1 cellular context compared by ENCODE assay signal in genomic region chr20:63522981-63523611, GRCh38.
TF ChIP-seq lines count a peak whose summit lies in the region.

No MANE protein-coding gene starts in this region.

TF ChIP-seq in GM12878, 131 proteins besides CTCF, POLR2A, EP300 and RAD21:
- TF ChIP-seq TCF12 (IDR thresholded peaks at IDR 0.05; ENCODE audit: low read depth, low read length) (no peak), POLR2AphosphoS5 (IDR thresholded peaks at IDR 0.05; ENCODE audit: low read length) (peak; percentile 47; the same call in 1 of the 2 replicates), ATF7 (IDR thresholded peaks at IDR 0.05; ENCODE audit: low read depth) (no peak)
